Comparison of ENCODE assay signal across 8 cellular contexts in the genomic region with DNA sequence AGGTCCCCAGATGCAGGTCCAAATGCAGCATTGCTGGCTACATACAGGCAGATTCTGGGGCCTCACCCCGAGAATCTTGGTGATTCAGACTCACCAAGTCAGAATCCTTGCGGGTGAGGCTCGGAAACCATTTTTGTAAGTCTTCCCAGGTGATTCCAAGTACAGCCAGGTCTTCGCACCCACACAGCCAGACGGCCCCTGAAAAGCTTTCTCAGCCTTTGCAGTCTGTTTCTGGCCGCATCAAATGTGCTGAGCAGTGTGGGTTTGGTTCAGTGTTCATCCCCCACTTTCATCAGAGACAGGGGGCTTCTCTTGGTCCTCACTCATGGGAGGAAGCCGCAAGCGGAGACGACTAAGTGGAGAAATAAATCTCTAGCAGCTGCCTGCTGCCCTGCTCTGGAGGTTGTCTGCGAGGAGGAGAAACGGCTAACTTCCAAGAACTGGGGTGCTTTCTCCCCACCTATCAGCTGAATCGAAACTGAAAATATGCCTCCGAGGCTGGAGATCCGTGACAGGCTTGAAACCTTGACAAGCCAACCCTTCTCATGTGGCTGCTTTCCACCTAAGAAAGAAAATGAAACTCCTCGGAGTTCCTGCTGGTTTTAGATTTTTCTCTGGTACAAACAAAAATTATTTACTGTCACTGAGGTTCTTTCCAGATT.
DNase-seq lines count a peak whose midpoint lies in the region; ATAC-seq lines count a peak whose summit lies in the region.

No MANE protein-coding gene starts in this region.

- peak; percentile 76 for ATAC-seq in GM21367 (IDR thresholded peaks at IDR 0.05; ENCODE audit: unreplicated experiment)

- in situ Hi-C loops in KBM-7 (cut with MboI; ENCODE audit: low pct_unique_long_range_greater_than_20kb, low sequenced_read_pairs), result no loop called here

- DNase-seq in CD1c-positive myeloid dendritic cell (ENCODE audit: extremely low spot score), result peak; percentile 69
- DNase-seq in KBM-7, result peak; percentile 18
- peak; percentile 61 for DNase-seq in activated CD8-positive, alpha-beta memory T cell treated with anti-CD3 and anti-CD28 coated beads, Interleukin-2, amount 50 U/mL, for 4 hours
- peak; percentile 23 for DNase-seq in globus pallidus (ENCODE audit: low spot score)
- peak; percentile 44 for DNase-seq in stimulated activated CD4-positive, alpha-beta T cell treated with anti-CD3 and anti-CD28 coated beads, Interleukin-12 subunit alpha, Interleukin-12 subunit beta, amount 100 ng/mL, for 4 hours
- DNase-seq in SHP77 (lab: John Stamatoyannopoulos, UW), result no peak
- DNase-seq in NCI-H345 treated with DMSO at 0.1 percent for 48 hours (lab: John Stamatoyannopoulos, UW; ENCODE audit: unreplicated experiment), result no peak

Comparison
In these comparisons a context has a peak if more than half of its experiments do, and no peak if none do; other contexts are left out.
1. DNase-seq: peak in CD1c-positive myeloid dendritic cell (single experiment), KBM-7 (single experiment), activated CD8-positive, alpha-beta memory T cell treated with anti-CD3 and anti-CD28 coated beads, Interleukin-2, amount 50 U/mL, for 4 hours (single experiment), globus pallidus (single experiment) and stimulated activated CD4-positive, alpha-beta T cell treated with anti-CD3 and anti-CD28 coated beads, Interleukin-12 subunit alpha, Interleukin-12 subunit beta, amount 100 ng/mL, for 4 hours (single experiment); none in SHP77 (0 of 2) and NCI-H345 treated with DMSO at 0.1 percent for 48 hours (single experiment).